ENCODE assay signal across 21 cellular contexts in the genomic region with DNA sequence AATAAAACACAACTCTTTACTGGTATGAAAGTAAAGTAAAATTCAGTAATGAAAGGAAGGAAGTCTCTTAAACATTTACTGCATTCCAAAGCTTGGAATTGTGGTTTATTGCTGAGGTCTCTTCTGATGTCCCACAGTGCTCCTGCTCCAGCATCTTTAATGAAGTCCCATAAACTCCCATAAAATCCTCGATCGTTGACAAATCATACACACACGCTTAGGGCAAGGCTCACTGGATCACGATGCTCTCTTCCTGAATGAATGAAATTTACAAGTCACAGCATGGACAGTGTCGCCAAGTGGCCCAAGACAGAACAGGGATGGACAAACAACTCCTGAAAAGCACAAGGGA.
DNase-seq lines count a peak whose midpoint lies in the region; ATAC-seq and TF ChIP-seq lines count a peak whose summit lies in the region.
"Had no signal": no experiment of that assay in that cellular context is flagged by ENCODE, and none has a peak within 500 bp of the region (broad histone marks: within the 10 kb centered on the region; RNA-seq: fewer than 3 reads in every experiment).

No MANE protein-coding gene starts in this region.

- H3K79me2 ChIP-seq in smooth muscle cell (ENCODE audit: low read depth): no peaks in the 10 kb centered on the region

- no peak overlapping the region for H3K9ac ChIP-seq in smooth muscle cell (ENCODE audit: low read depth)
- H3K9ac ChIP-seq: neural progenitor cell had no signal

- H3K4me2 ChIP-seq in smooth muscle cell: peak overlapping the region; percentile 49
- H3K4me2 ChIP-seq: neural progenitor cell had no signal

- H4K20me1 ChIP-seq in smooth muscle cell (ENCODE audit: low read depth): no peaks in the 10 kb centered on the region

- H3K27me3 ChIP-seq in gastroesophageal sphincter (no peaks in the 10 kb centered on the region), smooth muscle cell (ENCODE audit: low read depth) (no peaks in the 10 kb centered on the region)
- H3K27me3 ChIP-seq: foreskin keratinocyte, neural progenitor cell, Peyer's patch, testis had no signal

- TF ChIP-seq CTCF in gastroesophageal sphincter (IDR thresholded peaks at IDR 0.05) (no peak), smooth muscle cell (IDR thresholded peaks at IDR 0.05; ENCODE audit: borderline replicate concordance, insufficient read depth, poor library complexity, severe bottlenecking) (no peak)

- DNase-seq in GM03348 (ENCODE audit: low spot score) (peak; percentile 27), SK-MEL-5 (ENCODE audit: low read depth, low spot score) (peak; percentile 9), smooth muscle cell (lab: John Stamatoyannopoulos, UW; ENCODE audit: unreplicated experiment) (no peak), NCI-H69 (lab: John Stamatoyannopoulos, UW) (no peak), NCI-H226 (no peak)
- DNase-seq in activated naive CD4-positive, alpha-beta T cell treated with anti-CD3 and anti-CD28 coated beads, Interleukin-2, amount 50 U/mL, for 72 hours (ENCODE audit: low spot score in 2 of 2): no peak
- DNase-seq: activated T-cell treated with anti-CD3 and anti-CD28 coated beads, Interleukin-2, amount 50 U/mL, for 48 hours; foreskin keratinocyte; kidney; NCI-H1694; Peyer's patch; T1000 had no signal

- peaks cover 3 to 21% (median 8%) of the 10 kb centered on the region in 3 donors for H3K4me1 ChIP-seq in gastroesophageal sphincter
- peaks cover 5% of the 10 kb centered on the region for H3K4me1 ChIP-seq in smooth muscle cell (ENCODE audit: low read depth)
- H3K4me1 ChIP-seq: foreskin keratinocyte, Peyer's patch had no signal

- H3K36me3 Mint-ChIP-seq in activated naive CD4-positive, alpha-beta T cell treated with anti-CD3 and anti-CD28 coated beads, Interleukin-2, amount 50 U/mL, for 72 hours: peaks cover 8 to 19% of the 10 kb centered on the region in 2 donors

- no peaks in the 10 kb centered on the region for H3F3A ChIP-seq in smooth muscle cell (ENCODE audit: low read depth)

- no peak for ATAC-seq in gastroesophageal sphincter
- no peak for ATAC-seq in activated naive CD4-positive, alpha-beta T cell treated with anti-CD3 and anti-CD28 coated beads, Interleukin-2, amount 50 U/mL, for 72 hours
- ATAC-seq: activated CD4-positive, CD25-positive, alpha-beta regulatory T cell treated with anti-CD3 and anti-CD28 coated beads, Interleukin-2, amount 50 U/mL, for 24 hours; foreskin keratinocyte; GM12878 had no signal

- H3K9me3 ChIP-seq in gastroesophageal sphincter (no peaks in the 10 kb centered on the region), smooth muscle cell (replicated peaks; ENCODE audit: low read depth) (no peaks in the 10 kb centered on the region)
- H3K9me3 ChIP-seq: HAP-1, Peyer's patch, testis had no signal

- no peak overlapping the region for H3K27ac Mint-ChIP-seq in activated naive CD4-positive, alpha-beta T cell treated with anti-CD3 and anti-CD28 coated beads, Interleukin-2, amount 50 U/mL, for 72 hours
- H3K27ac Mint-ChIP-seq: activated naive CD4-positive, alpha-beta T cell treated with anti-CD3 and anti-CD28 coated beads, Interleukin-2, amount 50 U/mL, for 24 hours; IgD-negative memory B cell; neural progenitor cell had no signal

- no peak for TF ChIP-seq EP300 in gastroesophageal sphincter (IDR thresholded peaks at IDR 0.05)

- WGBS in gastroesophageal sphincter (ENCODE audit: low coverage in 1 of 2), 2 donors: 33 to 40% methylated on average over 1 to 4 of the region's 5 CpGs
- 38% methylated on average over 5 of the region's 5 CpGs for WGBS in smooth muscle cell (ENCODE audit: low lambda C conversion rate)

- H3K9me3 Mint-ChIP-seq in activated naive CD4-positive, alpha-beta T cell treated with anti-CD3 and anti-CD28 coated beads, Interleukin-2, amount 50 U/mL, for 72 hours: no peaks in the 10 kb centered on the region
- H3K9me3 Mint-ChIP-seq: activated naive CD4-positive, alpha-beta T cell treated with anti-CD3 and anti-CD28 coated beads, Interleukin-2, amount 50 U/mL, for 24 hours; neural progenitor cell had no signal

- H3K27ac ChIP-seq in gastroesophageal sphincter: peak overlapping the region in 3 of 4 donors; percentile 8 to 34 (median 28)
- no peak overlapping the region for H3K27ac ChIP-seq in smooth muscle cell (ENCODE audit: low read depth)
- H3K27ac ChIP-seq: coronary artery, foreskin keratinocyte, neural progenitor cell, Peyer's patch, testis had no signal

- H2AFZ ChIP-seq in smooth muscle cell (ENCODE audit: low read depth): no peak overlapping the region
- H2AFZ ChIP-seq: neural progenitor cell had no signal

- TF ChIP-seq POLR2A in gastroesophageal sphincter (IDR thresholded peaks at IDR 0.05): no peak

- H3K4me3 ChIP-seq in gastroesophageal sphincter (no peak overlapping the region), smooth muscle cell (no peak overlapping the region)
- H3K4me3 ChIP-seq: coronary artery, GM12878, HAP-1, neural progenitor cell, Peyer's patch, testis had no signal

- H3K36me3 ChIP-seq in gastroesophageal sphincter: no peaks in the 10 kb centered on the region
- H3K36me3 ChIP-seq in smooth muscle cell (ENCODE audit: low read depth): no peaks in the 10 kb centered on the region
- H3K36me3 ChIP-seq: HAP-1, neural progenitor cell, Peyer's patch had no signal

- in situ Hi-C loops in SK-MEL-5 (cut with HindIII; ENCODE audit: low pct_unique_long_range_greater_than_20kb, low sequenced_read_pairs): no loop called here

Comparison
In these comparisons a context has a peak if more than half of its experiments do, and no peak if none do; other contexts are left out.
1. DNase-seq: peak in GM03348 (single experiment) and SK-MEL-5 (single experiment); none in smooth muscle cell (single experiment), activated naive CD4-positive, alpha-beta T cell treated with anti-CD3 and anti-CD28 coated beads, Interleukin-2, amount 50 U/mL, for 72 hours (0 of 2), NCI-H69 (single experiment) and NCI-H226 (single experiment).